Comparison of ENCODE assay signal across 31 cellular contexts in the genomic region with DNA sequence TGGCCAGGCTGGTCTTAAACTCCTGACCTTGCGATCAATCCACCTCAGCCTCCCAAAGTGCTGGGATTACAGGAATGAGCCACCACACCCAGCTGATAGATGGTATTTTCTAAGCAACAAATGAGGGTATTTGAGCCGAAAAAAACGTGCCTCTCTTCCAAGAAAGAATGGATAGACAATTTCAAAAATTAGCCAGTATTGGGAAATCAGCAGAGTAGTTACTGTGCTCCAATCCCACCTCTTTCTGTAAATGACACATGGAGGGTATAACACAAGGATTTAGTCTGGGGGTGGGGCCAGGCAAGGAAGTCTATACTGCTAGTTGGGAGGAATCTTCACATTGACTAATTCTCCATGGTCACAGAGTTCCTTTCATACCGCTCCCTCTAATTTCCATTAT.
"Had no signal": no experiment of that assay in that cellular context is flagged by ENCODE, and none has a peak within 500 bp of the region (broad histone marks: within the 10 kb centered on the region; RNA-seq: fewer than 3 reads in every experiment).

No MANE protein-coding gene starts in this region.

- H3K27me3 ChIP-seq: adrenal gland, body of pancreas, colonic mucosa, gastrocnemius medialis, hepatocyte, sigmoid colon, suprapubic skin, tibial artery had no signal

- H3K79me2 ChIP-seq: hepatocyte, parathyroid adenoma had no signal

- H3K4me3 ChIP-seq: adrenal gland, body of pancreas, cardiac muscle cell, colonic mucosa, gastrocnemius medialis, hepatocyte, psoas muscle, sigmoid colon, SK-N-MC, suprapubic skin, tibial artery had no signal

- H3K9me3 ChIP-seq: adrenal gland, body of pancreas, colonic mucosa, gastrocnemius medialis, psoas muscle, sigmoid colon, suprapubic skin, tibial artery had no signal

- H3K9me3 Mint-ChIP-seq: neural crest cell had no signal

- H3K4me2 ChIP-seq: hepatocyte had no signal

- H3K4me1 ChIP-seq: adrenal gland, colonic mucosa, parathyroid adenoma, psoas muscle, sigmoid colon, tibial artery had no signal

- H2AFZ ChIP-seq: hepatocyte, parathyroid adenoma had no signal

- H3K36me3 ChIP-seq: adrenal gland, cardiac muscle cell, colonic mucosa, gastrocnemius medialis, sigmoid colon, suprapubic skin, tibial artery had no signal

- H3K27ac Mint-ChIP-seq: memory B cell had no signal

- H3K27ac ChIP-seq: adrenal gland, body of pancreas, cardiac muscle cell, colonic mucosa, gastrocnemius medialis, hepatocyte, parathyroid adenoma, psoas muscle, sigmoid colon, SK-N-MC, suprapubic skin, tibial artery had no signal

- H3K27me3 Mint-ChIP-seq: memory B cell; naive thymus-derived CD8-positive, alpha-beta T cell had no signal

- H3K4me3 Mint-ChIP-seq: activated naive CD4-positive, alpha-beta T cell treated with anti-CD3 and anti-CD28 coated beads for 36 hours; memory B cell; neural crest cell had no signal

- DNase-seq: activated CD4-positive, alpha-beta T cell treated with anti-CD3 and anti-CD28 coated beads, Interleukin-2, amount 50 U/mL, for 4 hours; activated CD4-positive, CD25-positive, alpha-beta regulatory T cell treated with anti-CD3 and anti-CD28 coated beads, Interleukin-2, amount 50 U/mL, for 72 hours; activated effector memory CD4-positive, alpha-beta T cell treated with Interleukin-2 at 50 U/mL for 16 hours; activated T-cell treated with anti-CD3 and anti-CD28 coated beads, Interleukin-2, amount 50 U/mL, for 48 hours; aorta; body of pancreas; cerebellar nuclear complex; colonic mucosa; effector CD8-positive, alpha-beta T cell; gastrocnemius medialis; left colon; midbrain; nucleus accumbens; psoas muscle; sigmoid colon; small intestine; stimulated activated CD4-positive, alpha-beta T cell treated with anti-CD3 and anti-CD28 coated beads, Interleukin-1b, Interleukin-23, amount 100 ng/mL, for 48 hours; stimulated activated CD4-positive, alpha-beta T cell treated with anti-CD3 and anti-CD28 coated beads, Interleukin-4, amount 100 ng/mL, for 4 hours; T-helper 2 cell; tibial artery had no signal

- H3K9ac ChIP-seq: parathyroid adenoma had no signal

- ATAC-seq: body of pancreas, gastrocnemius medialis, left colon, psoas muscle had no signal

- H3K4me1 Mint-ChIP-seq: neural crest cell had no signal

- FAIRE-seq: endometrium, small intestine had no signal

- H3K36me3 Mint-ChIP-seq: memory B cell had no signal
